In genomic region chr6:42217165-42217522, GRCh38 we compare ENCODE assay signal across 8 cellular contexts. TPM values are rescaled to one million over a fixed set of nuclear protein-coding genes. Genes with fewer than 3 reads are reported as not detected.
DNase-seq lines count a peak whose midpoint lies in the region; ATAC-seq and TF ChIP-seq lines count a peak whose summit lies in the region.

No MANE protein-coding gene starts in this region.

- TF ChIP-seq POLR2A in thyroid gland (IDR thresholded peaks at IDR 0.05): no peak

- H3K9me3 ChIP-seq in adipocyte (ENCODE audit: control insufficient read depth, low read length) (no peaks in the 10 kb centered on the region), left lung (no peaks in the 10 kb centered on the region), thyroid gland (no peaks in the 10 kb centered on the region)

- no peak for DNase-seq in activated CD4-positive, alpha-beta T cell treated with anti-CD3 and anti-CD28 coated beads, Interleukin-2, amount 10 ng/mL, durations not matched to agents 7 days and 5 days
- DNase-seq in activated CD4-positive, alpha-beta T cell treated with anti-CD3 and anti-CD28 coated beads for 4 hours: no peak
- DNase-seq in adipocyte (ENCODE audit: low read depth) (peak; percentile 42), left lung (no peak), thyroid gland (no peak), activated gamma-delta T cell (lab: John Stamatoyannopoulos, UW) (no peak), COLO668 (lab: John Stamatoyannopoulos, UW; ENCODE audit: unreplicated experiment) (no peak), NCI-H2029 treated with DMSO at 0.1 percent for 48 hours (lab: John Stamatoyannopoulos, UW) (no peak)

- TF ChIP-seq CTCF in left lung (IDR thresholded peaks at IDR 0.05) (no peak), thyroid gland (IDR thresholded peaks at IDR 0.05) (no peak)

- peaks cover 15% of the 10 kb centered on the region for H3K36me3 Mint-ChIP-seq in activated CD4-positive, alpha-beta T cell treated with anti-CD3 and anti-CD28 coated beads, Interleukin-2, amount 10 ng/mL, durations not matched to agents 7 days and 5 days (ENCODE audit: low read depth)

- POLR2A ChIA-PET in activated CD4-positive, alpha-beta T cell treated with anti-CD3 and anti-CD28 coated beads, Interleukin-2, amount 10 ng/mL, durations not matched to agents 7 days and 5 days (lab: Charles Lee): no interaction called here

- no peaks in the 10 kb centered on the region for H3K27me3 Mint-ChIP-seq in activated CD4-positive, alpha-beta T cell treated with anti-CD3 and anti-CD28 coated beads, Interleukin-2, amount 10 ng/mL, durations not matched to agents 7 days and 5 days

- H3K4me3 Mint-ChIP-seq in activated CD4-positive, alpha-beta T cell treated with anti-CD3 and anti-CD28 coated beads, Interleukin-2, amount 10 ng/mL, durations not matched to agents 7 days and 5 days: peak overlapping the region; percentile 99

- WGBS in thyroid gland, 2 donors: 1 to 3% methylated on average over 6 of the region's 6 CpGs

- H3K27me3 ChIP-seq in adipocyte (replicated peaks; ENCODE audit: control insufficient read depth, insufficient read depth, low read length) (no peaks in the 10 kb centered on the region), left lung (no peaks in the 10 kb centered on the region), thyroid gland (no peaks in the 10 kb centered on the region)

- peaks cover 31% of the 10 kb centered on the region for H3K4me1 Mint-ChIP-seq in activated CD4-positive, alpha-beta T cell treated with anti-CD3 and anti-CD28 coated beads, Interleukin-2, amount 10 ng/mL, durations not matched to agents 7 days and 5 days

- H3K9ac ChIP-seq in adipocyte (ENCODE audit: low read length): peak overlapping the region; percentile 99

- H3K27ac ChIP-seq in left lung (peak overlapping the region; percentile 66 to 75), thyroid gland (peak overlapping the region in 2 of 3 donors; percentile 59 to 74)

- CTCF ChIA-PET in activated CD4-positive, alpha-beta T cell treated with anti-CD3 and anti-CD28 coated beads, Interleukin-2, amount 10 ng/mL, durations not matched to agents 7 days and 5 days (lab: Charles Lee): interaction anchor here (0.6 to 1.5 kb wide), 4 partner anchors 14 to 330 kb away, joined by 3 to 9 read pairs (median 4); no protein-coding TSS in a partner anchor

- peaks cover 21% of the 10 kb centered on the region for H3K36me3 ChIP-seq in adipocyte (ENCODE audit: control insufficient read depth, insufficient read depth, low read length, severe bottlenecking)
- peaks cover 0 to 17% of the 10 kb centered on the region in 2 donors for H3K36me3 ChIP-seq in left lung
- peaks cover 8 to 11% of the 10 kb centered on the region in 2 donors for H3K36me3 ChIP-seq in thyroid gland

- intact Hi-C loops in left lung (cut with DNase I) (loop anchor here in 1 of 2 donors (10.0 kb wide), 1 partner anchor 142 kb away; no protein-coding TSS in a partner anchor), thyroid gland (cut with DNase I) (loop anchor here (5.0 to 10.0 kb wide), 2 partner anchors 295 to 432 kb away; partner anchors contain the start of genes BYSL, MED20, PRICKLE4 and TOMM6)

- H3K4me3 ChIP-seq in adipocyte (ENCODE audit: low read length) (peak overlapping the region; percentile 100), left lung (peak overlapping the region; percentile 80 to 86), thyroid gland (replicated peaks in 1 of 3) (peak overlapping the region; percentile 14 to 69 (median 68))

- peaks cover 20% of the 10 kb centered on the region for H3K4me1 ChIP-seq in adipocyte (ENCODE audit: control insufficient read depth, insufficient read depth, low read length)
- H3K4me1 ChIP-seq in left lung: peaks cover 4 to 30% of the 10 kb centered on the region in 2 donors
- peaks cover 7 to 15% of the 10 kb centered on the region in 2 donors for H3K4me1 ChIP-seq in thyroid gland

- H3K27ac Mint-ChIP-seq in activated CD4-positive, alpha-beta T cell treated with anti-CD3 and anti-CD28 coated beads, Interleukin-2, amount 10 ng/mL, durations not matched to agents 7 days and 5 days: peak overlapping the region; percentile 94

- ATAC-seq in left lung: no peak

- H3K9me3 Mint-ChIP-seq in activated CD4-positive, alpha-beta T cell treated with anti-CD3 and anti-CD28 coated beads, Interleukin-2, amount 10 ng/mL, durations not matched to agents 7 days and 5 days: no peaks in the 10 kb centered on the region

RNA-seq across cellular contexts. Expression of gene MRPS10, which starts 0.5 kb away (rescaled TPM):
- 10 to 100 TPM; 27.9 to 33.1 TPM for total RNA-seq in activated CD4-positive, alpha-beta T cell treated with anti-CD3 and anti-CD28 coated beads, Interleukin-2, amount 10 ng/mL, durations not matched to agents 7 days and 5 days
- total RNA-seq in left lung: 10 to 100 TPM; 25.4 to 30.8 TPM
- 10 to 100 TPM; 35.2 to 42.5 (median 36.9) TPM for total RNA-seq in thyroid gland

RNA-seq across cellular contexts. Expression of gene GUCA1B, which starts 22.4 kb away (rescaled TPM):
- total RNA-seq in activated CD4-positive, alpha-beta T cell treated with anti-CD3 and anti-CD28 coated beads, Interleukin-2, amount 10 ng/mL, durations not matched to agents 7 days and 5 days: under 1 TPM; 0.60 to 0.79 TPM
- 1 to 10 TPM in 1 of 2 donors, under 1 TPM in 1; 0.38 to 1.7 TPM for total RNA-seq in left lung
- 1 to 10 TPM in 1 of 4 donors, under 1 TPM in 2, not detected in 1; 0.56 to 1.6 (median 0.73) TPM for total RNA-seq in thyroid gland

RNA-seq across cellular contexts. Expression of gene GUCA1A, which starts 44.0 kb away (rescaled TPM):
- not detected for total RNA-seq in activated CD4-positive, alpha-beta T cell treated with anti-CD3 and anti-CD28 coated beads, Interleukin-2, amount 10 ng/mL, durations not matched to agents 7 days and 5 days
- under 1 TPM in 1 of 2 donors, not detected in 1; 0.17 TPM for total RNA-seq in left lung
- not detected for total RNA-seq in thyroid gland
